Comparison of ENCODE assay signal across 26 cellular contexts in the genomic region with DNA sequence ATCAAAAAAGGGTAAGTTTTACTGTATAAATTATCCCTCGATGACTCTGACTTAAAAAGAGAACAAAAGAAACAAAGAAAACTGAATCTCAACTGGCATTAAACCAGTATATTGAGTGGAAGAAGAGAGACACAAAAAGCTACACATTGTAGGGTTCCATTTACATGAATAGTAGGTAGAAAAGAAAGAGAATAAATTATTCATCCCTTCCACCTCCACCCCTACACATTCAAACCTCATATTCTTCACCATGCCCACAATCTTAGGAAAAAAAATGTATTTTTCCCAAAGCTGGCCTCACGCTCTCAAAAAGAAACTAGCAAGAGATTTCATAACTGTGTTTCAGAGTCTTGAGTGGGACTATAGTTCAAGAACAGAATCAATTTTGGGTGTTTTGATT.
"Had no signal": no experiment of that assay in that cellular context is flagged by ENCODE, and none has a peak within 500 bp of the region (broad histone marks: within the 10 kb centered on the region; RNA-seq: fewer than 3 reads in every experiment).

No MANE protein-coding gene starts in this region.

- H3K27ac Mint-ChIP-seq: activated CD8-positive, alpha-beta memory T cell treated with anti-CD3 and anti-CD28 coated beads, Interleukin-2, amount 10 ng/mL, durations not matched to agents 7 days and 5 days; nephron; progenitor cell of endocrine pancreas; T-helper 17 cell; WTC11 had no signal

- H3K36me3 ChIP-seq: gastroesophageal sphincter, left ventricle myocardium inferior, transverse colon had no signal

- DNase-seq: activated CD4-positive, alpha-beta T cell treated with anti-CD3 and anti-CD28 coated beads for 1 hour; activated CD4-positive, alpha-beta T cell treated with anti-CD3 and anti-CD28 coated beads, Interleukin-2, amount 50 U/mL, for 48 hours; activated CD8-positive, alpha-beta memory T cell treated with anti-CD3 and anti-CD28 coated beads, Interleukin-2, amount 10 ng/mL, durations not matched to agents 7 days and 5 days; activated effector memory CD4-positive, alpha-beta T cell treated with anti-CD3 and anti-CD28 coated beads, Interleukin-2, amount 50 U/mL, for 16 hours; amygdala; caudate nucleus; cortex of kidney; islet precursor cell; left ventricle myocardium inferior; mesendoderm; retina; stimulated activated CD4-positive, alpha-beta T cell treated with anti-CD3 and anti-CD28 coated beads, Interleukin-12 subunit alpha, Interleukin-12 subunit beta, amount 100 ng/mL, for 4 hours; stimulated activated CD4-positive, alpha-beta T cell treated with anti-CD3 and anti-CD28 coated beads, Interleukin-4, amount 100 ng/mL, for 1 hour; T-helper 17 cell; T1000; testis; transverse colon had no signal

- H3K4me3 ChIP-seq: gastroesophageal sphincter, hepatocyte, left ventricle myocardium inferior, lung, skin epidermis, testis, transverse colon had no signal

- H3K9me3 ChIP-seq: gastroesophageal sphincter, left ventricle myocardium inferior, testis, transverse colon had no signal

- H3K9me3 Mint-ChIP-seq: nephron, WTC11 had no signal

- H3K27me3 ChIP-seq: gastroesophageal sphincter, hepatocyte, testis, transverse colon had no signal

- H3K36me3 Mint-ChIP-seq: WTC11 had no signal

- H3K4me1 ChIP-seq: left ventricle myocardium inferior, testis, transverse colon had no signal

- H3K27me3 Mint-ChIP-seq: activated CD8-positive, alpha-beta memory T cell treated with anti-CD3 and anti-CD28 coated beads, Interleukin-2, amount 10 ng/mL, durations not matched to agents 7 days and 5 days; progenitor cell of endocrine pancreas; T-helper 17 cell had no signal

- ATAC-seq: activated CD8-positive, alpha-beta memory T cell treated with anti-CD3 and anti-CD28 coated beads, Interleukin-2, amount 10 ng/mL, durations not matched to agents 7 days and 5 days; gastroesophageal sphincter; sciatic nerve; SK-N-SH treated with all-trans-retinoic acid at 6 μM for 48 hours; T-helper 17 cell; WTC11 had no signal

- H3K4me3 Mint-ChIP-seq: activated CD8-positive, alpha-beta memory T cell treated with anti-CD3 and anti-CD28 coated beads, Interleukin-2, amount 10 ng/mL, durations not matched to agents 7 days and 5 days; nephron; T-helper 17 cell; WTC11 had no signal

- H3K27ac ChIP-seq: gastroesophageal sphincter, hepatocyte, left ventricle myocardium inferior, skin epidermis, testis, transverse colon had no signal
